In genomic region chr14:43687866-43688265, GRCh38 we compare ENCODE assay signal across 18 cellular contexts.
DNase-seq lines count a peak whose midpoint lies in the region; ATAC-seq and TF ChIP-seq lines count a peak whose summit lies in the region.
"Had no signal": no experiment of that assay in that cellular context is flagged by ENCODE, and none has a peak within 500 bp of the region (broad histone marks: within the 10 kb centered on the region; RNA-seq: fewer than 3 reads in every experiment).

No MANE protein-coding gene starts in this region.

- peak; percentile 6 for DNase-seq in AG08396 (ENCODE audit: low spot score)
- DNase-seq in NCI-H226 = peak; percentile 85
- DNase-seq in fibroblast of gingiva (ENCODE audit: low read depth) = peak; percentile 74
- no peak for DNase-seq in mesothelial cell of epicardium (ENCODE audit: low spot score in 2 of 2, unreplicated experiment in 2 of 2)
- DNase-seq in occipital lobe (lab: John Stamatoyannopoulos, UW) = no peak
- no peak for DNase-seq in activated T-cell treated with anti-CD3 and anti-CD28 coated beads for 4 hours
- DNase-seq: activated B cell treated with CpG ODN at 0.5 μM for 24 hours; activated naive CD4-positive, alpha-beta T cell treated with anti-CD3 and anti-CD28 coated beads, Interleukin-2, amount 10 ng/mL, durations not matched to agents 7 days and 5 days; caudate nucleus; DMS 273 treated with DMSO at 0.1 percent for 48 hours; GOT3; hypothalamus; lower lobe of right lung; NCI-H1417 treated with DMSO at 0.1 percent for 48 hours; NCI-H524; stimulated activated naive B cell treated with anti-CD40 and anti-IgM and Interleukin-4, amounts not matched to agents 10 μg/mL and 1 μg/mL and 100 μg/mL, for 72 hours had no signal

- no peaks in the 10 kb centered on the region for H3K9me3 Mint-ChIP-seq in mesothelial cell of epicardium
- H3K9me3 Mint-ChIP-seq: activated naive CD4-positive, alpha-beta T cell treated with anti-CD3 and anti-CD28 coated beads, Interleukin-2, amount 10 ng/mL, durations not matched to agents 7 days and 5 days had no signal

- H3K4me1 Mint-ChIP-seq in mesothelial cell of epicardium = peaks cover 15% of the 10 kb centered on the region
- H3K4me1 Mint-ChIP-seq: activated B cell treated with CpG ODN at 0.5 μM for 24 hours; activated naive CD4-positive, alpha-beta T cell treated with anti-CD3 and anti-CD28 coated beads, Interleukin-2, amount 10 ng/mL, durations not matched to agents 7 days and 5 days; stimulated activated naive B cell treated with anti-CD40 and anti-IgM and Interleukin-4, amounts not matched to agents 10 μg/mL and 1 μg/mL and 100 μg/mL, for 72 hours had no signal

- H3K36me3 Mint-ChIP-seq in mesothelial cell of epicardium = no peaks in the 10 kb centered on the region
- H3K36me3 Mint-ChIP-seq: activated naive CD4-positive, alpha-beta T cell treated with anti-CD3 and anti-CD28 coated beads, Interleukin-2, amount 10 ng/mL, durations not matched to agents 7 days and 5 days; stimulated activated naive B cell treated with anti-CD40 and anti-IgM and Interleukin-4, amounts not matched to agents 10 μg/mL and 1 μg/mL and 100 μg/mL, for 72 hours had no signal

- H3K27me3 Mint-ChIP-seq in mesothelial cell of epicardium (ENCODE audit: low read depth) = no peaks in the 10 kb centered on the region
- H3K27me3 Mint-ChIP-seq: activated B cell treated with CpG ODN at 0.5 μM for 24 hours; activated naive CD4-positive, alpha-beta T cell treated with anti-CD3 and anti-CD28 coated beads, Interleukin-2, amount 10 ng/mL, durations not matched to agents 7 days and 5 days; stimulated activated naive B cell treated with anti-CD40 and anti-IgM and Interleukin-4, amounts not matched to agents 10 μg/mL and 1 μg/mL and 100 μg/mL, for 72 hours had no signal

- ATAC-seq in esophagus mucosa (no peak), HG03439 (IDR thresholded peaks at IDR 0.05; ENCODE audit: unreplicated experiment) (no peak)
- ATAC-seq: stimulated activated naive B cell treated with anti-CD40 and anti-IgM and Interleukin-4, amounts not matched to agents 10 μg/mL and 1 μg/mL and 100 μg/mL, for 72 hours had no signal

- peak overlapping the region; percentile 89 for H3K27ac Mint-ChIP-seq in mesothelial cell of epicardium
- H3K27ac Mint-ChIP-seq: activated B cell treated with CpG ODN at 0.5 μM for 24 hours; activated naive CD4-positive, alpha-beta T cell treated with anti-CD3 and anti-CD28 coated beads, Interleukin-2, amount 10 ng/mL, durations not matched to agents 7 days and 5 days; stimulated activated naive B cell treated with anti-CD40 and anti-IgM and Interleukin-4, amounts not matched to agents 10 μg/mL and 1 μg/mL and 100 μg/mL, for 72 hours had no signal

- no peak for TF ChIP-seq CTCF in mesothelial cell of epicardium (IDR thresholded peaks at IDR 0.05; ENCODE audit: unreplicated experiment)

- no peak overlapping the region for H3K4me3 Mint-ChIP-seq in mesothelial cell of epicardium
- H3K4me3 Mint-ChIP-seq: activated B cell treated with CpG ODN at 0.5 μM for 24 hours; activated naive CD4-positive, alpha-beta T cell treated with anti-CD3 and anti-CD28 coated beads, Interleukin-2, amount 10 ng/mL, durations not matched to agents 7 days and 5 days; stimulated activated naive B cell treated with anti-CD40 and anti-IgM and Interleukin-4, amounts not matched to agents 10 μg/mL and 1 μg/mL and 100 μg/mL, for 72 hours had no signal

Comparison
In these comparisons a context has a peak if more than half of its experiments do, and no peak if none do; other contexts are left out.
1. DNase-seq: peak in AG08396 (single experiment), NCI-H226 (single experiment) and fibroblast of gingiva (single experiment); none in mesothelial cell of epicardium (0 of 2), occipital lobe (single experiment) and activated T-cell treated with anti-CD3 and anti-CD28 coated beads for 4 hours (single experiment).